12 cellular contexts compared by ENCODE assay signal in the genomic region with DNA sequence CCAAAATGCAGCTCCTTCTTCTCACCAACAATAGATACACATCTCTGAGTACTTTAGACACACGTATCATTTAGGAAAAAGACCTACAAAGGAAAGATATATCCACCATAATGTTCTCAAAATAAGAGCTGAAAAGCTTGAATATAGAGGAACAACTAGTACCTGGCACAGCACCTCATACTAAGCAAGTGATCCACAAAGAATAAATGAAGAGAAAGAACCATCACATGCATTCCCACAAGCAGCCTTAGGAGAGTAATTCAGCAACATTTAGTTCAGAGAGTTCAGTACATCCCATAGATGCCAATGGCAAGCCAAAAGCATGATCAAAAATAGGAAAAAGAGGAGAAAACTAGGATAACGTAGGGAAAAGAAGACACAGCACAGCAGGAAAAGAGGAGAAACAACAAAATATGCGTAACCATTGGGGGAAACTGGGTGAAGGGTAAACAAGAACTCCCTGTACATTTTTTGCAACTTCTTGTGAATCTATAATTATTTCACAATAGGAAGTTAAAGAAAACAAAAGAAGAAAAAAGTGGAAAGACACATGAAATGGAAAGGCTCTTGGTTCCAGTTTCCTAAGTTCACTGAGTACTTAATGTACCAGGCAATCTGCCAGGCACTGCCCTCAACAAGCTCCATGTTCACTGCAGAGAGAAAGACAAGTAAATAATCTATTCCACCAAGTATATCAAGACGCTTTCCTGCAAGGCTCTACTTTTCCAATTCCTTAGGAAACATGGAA. TPM values are rescaled to one million over a fixed set of nuclear protein-coding genes. Genes with fewer than 3 reads are reported as not detected.
DNase-seq lines count a peak whose midpoint lies in the region; ATAC-seq and TF ChIP-seq lines count a peak whose summit lies in the region.
"Had no signal": no experiment of that assay in that cellular context is flagged by ENCODE, and none has a peak within 500 bp of the region (broad histone marks: within the 10 kb centered on the region; RNA-seq: fewer than 3 reads in every experiment).

No MANE protein-coding gene starts in this region.

- H3K9me3 ChIP-seq in mammary epithelial cell (replicated peaks; ENCODE audit: insufficient read depth, low read length) (no peaks in the 10 kb centered on the region), fibroblast of lung (ENCODE audit: control insufficient read depth, insufficient read depth, low read depth, low read length) (no peaks in the 10 kb centered on the region), osteoblast (ENCODE audit: low read depth, low read length) (no peaks in the 10 kb centered on the region)

- H3K27ac ChIP-seq in mammary epithelial cell (ENCODE audit: insufficient read depth, low read depth, low read length), result no peak overlapping the region
- no peak overlapping the region for H3K27ac ChIP-seq in fibroblast of lung (ENCODE audit: insufficient read depth, low read length)
- no peak overlapping the region for H3K27ac ChIP-seq in osteoblast (ENCODE audit: low read depth, low read length)
- H3K27ac ChIP-seq: RWPE1 had no signal

- H3K27me3 Mint-ChIP-seq in MCF 10A (ENCODE audit: insufficient read depth, unreplicated experiment), result no peaks in the 10 kb centered on the region

- intact Hi-C loops in MCF 10A (cut with micrococcal nuclease), result no loop called here
- intact Hi-C loops in mammary epithelial cell (cut with micrococcal nuclease), result no loop called here

- peak overlapping the region; percentile 22 for H3K4me3 Mint-ChIP-seq in MCF 10A (ENCODE audit: unreplicated experiment)

- H3K4me1 Mint-ChIP-seq in MCF 10A (ENCODE audit: insufficient read depth, unreplicated experiment), result peaks cover 13% of the 10 kb centered on the region

- in situ Hi-C loops in mammary epithelial cell (cut with MboI; ENCODE audit: low sequenced_read_pairs in 2 of 2), result no loop called here

- peaks cover 7% of the 10 kb centered on the region for H3K9me3 Mint-ChIP-seq in MCF 10A (ENCODE audit: unreplicated experiment)
- H3K9me3 Mint-ChIP-seq: activated T-helper 2 cell treated with anti-CD3 and anti-CD28 coated beads, Interferon-gamma antibody, Interleukin-2, Interleukin-4, amounts not matched to agents 10 μg/mL and 5 μg/mL and 100 μg/mL, durations not matched to agents 14 hours and 24 hours and 36 hours had no signal

- 97% methylated on average over 4 of the region's 4 CpGs for WGBS in mammary epithelial cell (ENCODE audit: low coverage, missing lambda C conversion rate)

- DNase-seq in MCF 10A (ENCODE audit: unreplicated experiment), result peak; percentile 83
- DNase-seq in mammary epithelial cell, result no peak
- peak; percentile 20 to 98 for DNase-seq in fibroblast of lung (ENCODE audit: low read depth in 2 of 2)
- peak; percentile 40 for DNase-seq in mucosa of gallbladder (ENCODE audit: low spot score)
- no peak for DNase-seq in osteoblast (ENCODE audit: insufficient read length, low spot score, missing footprints)
- DNase-seq: GF-D8, NCI-H345 had no signal

- ATAC-seq in GM19452 (IDR thresholded peaks at IDR 0.05; ENCODE audit: unreplicated experiment) (no peak), HG02973 (IDR thresholded peaks at IDR 0.05; ENCODE audit: unreplicated experiment) (no peak), GM18867 (IDR thresholded peaks at IDR 0.05; ENCODE audit: unreplicated experiment) (no peak)

- H3K79me2 ChIP-seq in mammary epithelial cell (ENCODE audit: insufficient read depth, low read length) (peaks cover 91% of the 10 kb centered on the region), fibroblast of lung (ENCODE audit: control insufficient read depth, insufficient read depth, low read length) (peaks cover 16% of the 10 kb centered on the region), osteoblast (ENCODE audit: insufficient read depth, low read length) (peaks cover 62% of the 10 kb centered on the region)

- H4K20me1 ChIP-seq in mammary epithelial cell (ENCODE audit: insufficient read depth, low read length), result no peaks in the 10 kb centered on the region
- no peaks in the 10 kb centered on the region for H4K20me1 ChIP-seq in fibroblast of lung (ENCODE audit: control insufficient read depth, extremely low read depth, insufficient read depth, low read length)
- H4K20me1 ChIP-seq in osteoblast (ENCODE audit: insufficient read depth, low read length), result peaks cover 15% of the 10 kb centered on the region

- POLR2A ChIA-PET in MCF 10A (lab: Yijun Ruan, JAX), result interaction anchor here (0.6 to 5.2 kb wide), 20 partner anchors 8 to 357 kb away, joined by 3 to 63 read pairs (median 4); a partner anchor contains a TSS

- peak overlapping the region; percentile 73 for H3K27ac Mint-ChIP-seq in MCF 10A (ENCODE audit: low read depth, unreplicated experiment)
- H3K27ac Mint-ChIP-seq: activated T-helper 2 cell treated with anti-CD3 and anti-CD28 coated beads, Interferon-gamma antibody, Interleukin-2, Interleukin-4, amounts not matched to agents 10 μg/mL and 5 μg/mL and 100 μg/mL, durations not matched to agents 14 hours and 24 hours and 36 hours had no signal

- H3K36me3 ChIP-seq in mammary epithelial cell (ENCODE audit: insufficient read depth, low read length), result peaks cover 4% of the 10 kb centered on the region
- no peaks in the 10 kb centered on the region for H3K36me3 ChIP-seq in fibroblast of lung (ENCODE audit: control insufficient read depth, insufficient read depth, low read length)
- no peaks in the 10 kb centered on the region for H3K36me3 ChIP-seq in osteoblast (ENCODE audit: insufficient read depth, low read length)

- H3K4me3 ChIP-seq in mammary epithelial cell (replicated peaks in 1 of 3; ENCODE audit: insufficient read depth in 1 of 3, low read depth in 2 of 3, low read length in 3 of 3) (no peak overlapping the region), fibroblast of lung (replicated peaks in 1 of 4; ENCODE audit: control extremely low read depth in 1 of 4, insufficient read depth in 1 of 4, low read depth in 3 of 4, low read length in 4 of 4) (no peak overlapping the region), osteoblast (ENCODE audit: insufficient read depth, low read length) (no peak overlapping the region)

- CTCF ChIA-PET in MCF 10A (lab: Yijun Ruan, JAX) (interaction anchor here (0.5 to 1.2 kb wide), 4 partner anchors 81 to 526 kb away, joined by 3 to 4 read pairs (median 3); a partner anchor contains a TSS), mammary epithelial cell (lab: Charles Lee; ENCODE audit: low non-redundant PET) (no interaction called here)

- H3K4me2 ChIP-seq in mammary epithelial cell (ENCODE audit: insufficient read depth, low read depth, low read length), result no peak overlapping the region
- H3K4me2 ChIP-seq in fibroblast of lung (ENCODE audit: extremely low read depth, insufficient read depth, low read length), result no peak overlapping the region
- no peak overlapping the region for H3K4me2 ChIP-seq in osteoblast (ENCODE audit: insufficient read depth, low read length)

- dilution Hi-C loops in mammary epithelial cell (cut with HindIII; ENCODE audit: low sequenced_read_pairs), result loop anchor here (10.0 kb wide), 1 partner anchor 92 kb away; a partner anchor contains a TSS

- no peaks in the 10 kb centered on the region for H3K27me3 ChIP-seq in mammary epithelial cell (ENCODE audit: insufficient read depth, low read length)
- H3K27me3 ChIP-seq in fibroblast of lung (ENCODE audit: control insufficient read depth, insufficient read depth, low read length), result no peaks in the 10 kb centered on the region
- H3K27me3 ChIP-seq in osteoblast (ENCODE audit: insufficient read depth, low read length), result no peaks in the 10 kb centered on the region

- TF ChIP-seq CTCF in MCF 10A (IDR thresholded peaks at IDR 0.05; ENCODE audit: unreplicated experiment) (no peak), mammary epithelial cell (conservative IDR thresholded peaks at IDR 0.05 in 1 of 2, IDR thresholded peaks at IDR 0.05 in 1 of 2; ENCODE audit: extremely low read depth in 1 of 2, insufficient read depth in 1 of 2, low read depth in 1 of 2, low read length in 2 of 2) (no peak), fibroblast of lung (conservative IDR thresholded peaks at IDR 0.05 in 1 of 2, IDR thresholded peaks at IDR 0.05 in 1 of 2; ENCODE audit: low read depth in 1 of 2, low read length in 2 of 2) (no peak), osteoblast (IDR thresholded peaks at IDR 0.05; ENCODE audit: extremely low read depth, low read depth, low read length) (no peak)

- H3K4me1 ChIP-seq in mammary epithelial cell (ENCODE audit: insufficient read depth, low read length) (peaks cover 7% of the 10 kb centered on the region), fibroblast of lung (ENCODE audit: control insufficient read depth, extremely low read depth, insufficient read depth, low read length) (no peaks in the 10 kb centered on the region), osteoblast (ENCODE audit: insufficient read depth, low read length) (no peaks in the 10 kb centered on the region)

- peaks cover 18% of the 10 kb centered on the region for H3K36me3 Mint-ChIP-seq in MCF 10A (ENCODE audit: insufficient read depth, unreplicated experiment)

- H2AFZ ChIP-seq in mammary epithelial cell (ENCODE audit: low read depth, low read length) (no peak overlapping the region), fibroblast of lung (ENCODE audit: low read length) (no peak overlapping the region), osteoblast (ENCODE audit: low read length) (no peak overlapping the region)

- BruUV-seq in MCF 10A (replicated peaks; lab: Mats Ljungman, UMichigan) (no TSS peak), mammary epithelial cell (replicated peaks; lab: Mats Ljungman, UMichigan) (no TSS peak)

- H3K9ac ChIP-seq in mammary epithelial cell (ENCODE audit: insufficient read depth, low read length), result no peak overlapping the region
- no peak overlapping the region for H3K9ac ChIP-seq in fibroblast of lung (ENCODE audit: insufficient read depth, low read length)

RNA-seq across cellular contexts. Expression of a gene that starts 22.3 kb away (rescaled TPM):
- total RNA-seq in MCF 10A (2022) (76.5 and 81.9 TPM in 2 replicates), mammary epithelial cell (100 to 1,000 TPM; 112 to 248 TPM), fibroblast of lung (33.6 and 48.4 TPM in 2 replicates), mucosa of gallbladder (51.4 TPM), osteoblast (46.0 and 51.0 TPM in 2 replicates)
- polyA plus RNA-seq in mammary epithelial cell (9.7 TPM), fibroblast of lung (6.0 and 7.3 TPM in 2 replicates)
- polyA minus RNA-seq in mammary epithelial cell (161 TPM), fibroblast of lung (ENCODE audit: low replicate concordance) (17.5 and 23.6 TPM in 2 replicates)
- 19.1 TPM in 2 replicates for polyA plus RNA-seq in fibroblast of lung (2012)

Comparison
In these comparisons a context has a peak if more than half of its experiments do, and no peak if none do; other contexts are left out.
1. DNase-seq: peak in MCF 10A (single experiment), fibroblast of lung (2 of 2) and mucosa of gallbladder (single experiment); none in mammary epithelial cell (single experiment) and osteoblast (single experiment).